Comparison of ENCODE assay signal across 4 cellular contexts in genomic region chr7:77178024-77178423, GRCh38. TPM values are rescaled to one million over a fixed set of nuclear protein-coding genes. Genes with fewer than 3 reads are reported as not detected.
"Had no signal": no experiment of that assay in that cellular context is flagged by ENCODE, and none has a peak within 500 bp of the region (broad histone marks: within the 10 kb centered on the region; RNA-seq: fewer than 3 reads in every experiment).

No MANE protein-coding gene starts in this region.

RNA-seq across cellular contexts. Expression of gene FGL2, which starts 21.6 kb away (rescaled TPM):
- total RNA-seq: GM23338, H1, H9, HT-29 had no signal
- polyA plus RNA-seq: GM23338, H1 had no signal

RNA-seq across cellular contexts. Expression of gene CCDC146, which starts 55.6 kb away (rescaled TPM):
- total RNA-seq: HT-29 had no signal
